In the genomic region with DNA sequence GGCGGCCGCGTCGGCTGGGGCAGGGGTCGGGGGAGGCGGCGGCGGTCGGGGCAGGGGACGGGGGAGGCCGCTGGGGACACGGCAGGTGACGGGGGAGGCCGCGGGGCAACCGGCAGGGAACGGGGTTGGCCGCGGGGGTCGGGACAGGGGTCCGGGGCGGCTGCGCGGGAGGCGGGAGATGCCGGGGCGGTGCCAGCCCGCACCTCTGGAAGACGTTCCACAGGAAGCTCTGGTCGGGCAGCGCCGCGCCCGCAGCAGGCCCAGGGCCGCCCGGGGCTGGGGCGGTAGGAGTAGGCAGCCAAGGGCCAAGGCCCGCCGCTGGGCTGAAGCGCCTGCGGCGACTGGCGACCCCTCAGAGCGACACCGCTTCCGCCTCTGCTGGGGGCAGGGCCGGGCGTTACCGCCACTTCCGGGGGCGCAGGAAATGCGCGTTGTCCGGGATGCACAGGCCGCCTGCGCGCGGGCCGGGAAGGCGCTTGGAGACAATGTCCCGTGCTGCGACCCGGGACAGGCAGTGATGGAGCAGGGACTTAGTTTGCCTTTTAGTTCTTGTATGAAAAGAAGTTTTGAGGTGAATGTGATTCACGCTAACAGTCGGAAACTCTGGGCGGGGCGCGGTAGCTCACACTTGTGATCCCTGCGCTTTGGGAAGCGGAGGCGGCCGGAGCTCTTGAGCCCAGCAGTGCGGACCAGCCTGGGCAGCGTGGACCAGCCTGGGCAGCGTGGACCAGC, we compare ENCODE assay signal across 8 cellular contexts.
DNase-seq lines count a peak whose midpoint lies in the region; ATAC-seq and TF ChIP-seq lines count a peak whose summit lies in the region.

No MANE protein-coding gene starts in this region.

- intact Hi-C loops in left colon (cut with DNase I, micrococcal nuclease) = no loop called here

- TF ChIP-seq CTCF in 22Rv1 (IDR thresholded peaks at IDR 0.05) (no peak), choroid plexus epithelial cell (conservative IDR thresholded peaks at IDR 0.05; ENCODE audit: low read depth, low read length) (no peak)

- peak; percentile 99 for ATAC-seq in GM18511 (IDR thresholded peaks at IDR 0.05; ENCODE audit: unreplicated experiment)
- peak; percentile 90 for ATAC-seq in HG03025 (IDR thresholded peaks at IDR 0.05; ENCODE audit: low FRiP score, unreplicated experiment)
- peak; percentile 95 for ATAC-seq in left colon

- peak overlapping the region; percentile 65 for H3K27ac ChIP-seq in 22Rv1

- DNase-seq in NCI-H2171 (lab: John Stamatoyannopoulos, UW) (peak; percentile 87), choroid plexus epithelial cell (ENCODE audit: low read depth) (peak; percentile 42), left colon (peak; percentile 84 to 86)
- peak; percentile 63 for DNase-seq in activated CD4-positive, alpha-beta T cell treated with anti-CD3 and anti-CD28 coated beads for 24 hours (ENCODE audit: low read depth in 2 of 2)
- peak; percentile 46 to 69 for DNase-seq in stimulated activated CD4-positive, alpha-beta T cell treated with anti-CD3 and anti-CD28 coated beads, Interleukin-1b, Interleukin-23, amount 100 ng/mL, for 4 hours (ENCODE audit: low read depth in 2 of 2)

- H3K4me3 ChIP-seq in choroid plexus epithelial cell (ENCODE audit: low read depth, low read length) = peak overlapping the region; percentile 61

Comparison
In these comparisons a context has a peak if more than half of its experiments do, and no peak if none do; other contexts are left out.
1. Peak in every context shown above with its lines: DNase-seq, ATAC-seq, H3K4me3 ChIP-seq and H3K27ac ChIP-seq.